In the genomic region with DNA sequence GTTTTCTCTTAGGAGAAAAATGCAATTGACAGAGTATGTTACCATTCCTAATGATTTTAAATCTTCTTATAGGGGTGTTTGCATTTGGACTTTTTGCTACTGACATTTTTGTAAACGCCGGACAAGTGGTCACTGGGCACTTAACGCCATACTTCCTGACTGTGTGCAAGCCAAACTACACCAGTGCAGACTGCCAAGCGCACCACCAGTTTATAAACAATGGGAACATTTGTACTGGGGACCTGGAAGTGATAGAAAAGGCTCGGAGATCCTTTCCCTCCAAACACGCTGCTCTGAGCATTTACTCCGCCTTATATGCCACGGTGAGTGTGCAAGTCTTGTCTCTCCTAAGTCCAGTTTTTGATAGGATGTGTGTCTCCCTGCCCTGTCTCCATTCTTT, we compare ENCODE assay signal across 28 cellular contexts.
"Had no signal": no experiment of that assay in that cellular context is flagged by ENCODE, and none has a peak within 500 bp of the region (broad histone marks: within the 10 kb centered on the region; RNA-seq: fewer than 3 reads in every experiment).

No MANE protein-coding gene starts in this region.

- H3K4me3 Mint-ChIP-seq: naive B cell; naive thymus-derived CD8-positive, alpha-beta T cell; natural killer cell treated with Interleukin-12 subunit alpha and Interleukin-12 subunit beta and Interleukin-15 and Interleukin-18, amount 100 ng/mL, for 72 hours; nephron progenitor cell; neural crest cell; stimulated activated effector memory CD8-positive, alpha-beta T cell treated with anti-CD3 and anti-CD28 coated beads, Interleukin-12 subunit alpha, Interleukin-12 subunit beta, amount 100 ng/mL, for 72 hours; stimulated activated naive B cell treated with anti-CD40 and anti-IgM and Interleukin-4, amounts not matched to agents 10 μg/mL and 1 μg/mL and 100 μg/mL, for 72 hours; stimulated activated naive CD8-positive, alpha-beta T cell treated with anti-CD3 and anti-CD28 coated beads, Interleukin-15, Interleukin-2, amounts not matched to agents 100 ng/mL and 50 ng/mL, for 24 hours; type B pancreatic cell had no signal

- H3K36me3 Mint-ChIP-seq: naive B cell; naive thymus-derived CD8-positive, alpha-beta T cell; natural killer cell treated with Interleukin-12 subunit alpha and Interleukin-12 subunit beta and Interleukin-15 and Interleukin-18, amount 100 ng/mL, for 72 hours; stimulated activated effector memory CD8-positive, alpha-beta T cell treated with anti-CD3 and anti-CD28 coated beads, Interleukin-12 subunit alpha, Interleukin-12 subunit beta, amount 100 ng/mL, for 72 hours; stimulated activated naive B cell treated with anti-CD40 and anti-IgM and Interleukin-4, amounts not matched to agents 10 μg/mL and 1 μg/mL and 100 μg/mL, for 72 hours; type B pancreatic cell had no signal

- H3K27ac Mint-ChIP-seq: naive B cell; naive thymus-derived CD8-positive, alpha-beta T cell; natural killer cell treated with Interleukin-12 subunit alpha and Interleukin-12 subunit beta and Interleukin-15 and Interleukin-18, amount 100 ng/mL, for 72 hours; nephron progenitor cell; stimulated activated effector memory CD8-positive, alpha-beta T cell treated with anti-CD3 and anti-CD28 coated beads, Interleukin-12 subunit alpha, Interleukin-12 subunit beta, amount 100 ng/mL, for 72 hours; stimulated activated naive B cell treated with anti-CD40 and anti-IgM and Interleukin-4, amounts not matched to agents 10 μg/mL and 1 μg/mL and 100 μg/mL, for 72 hours; stimulated activated naive CD8-positive, alpha-beta T cell treated with anti-CD3 and anti-CD28 coated beads, Interleukin-15, Interleukin-2, amounts not matched to agents 100 ng/mL and 50 ng/mL, for 24 hours; type B pancreatic cell had no signal

- H3K9me3 ChIP-seq: neutrophil, pancreas, prostate gland, right lobe of liver, sigmoid colon, stomach, suprapubic skin, testis, tibial artery, transverse colon, upper lobe of right lung, uterus had no signal

- H3K27ac ChIP-seq: neutrophil, pancreas, prostate gland, right lobe of liver, sigmoid colon, stomach, suprapubic skin, testis, tibial artery, transverse colon, upper lobe of right lung, uterus had no signal

- H3K4me1 ChIP-seq: pancreas, prostate gland, testis, tibial artery, transverse colon, upper lobe of right lung, uterus had no signal

- DNase-seq: naive B cell; naive thymus-derived CD8-positive, alpha-beta T cell; nephron progenitor cell; pancreas; right cardiac atrium; right lobe of liver; sigmoid colon; small intestine; stimulated activated CD4-positive, alpha-beta T cell treated with anti-CD3 and anti-CD28 coated beads, Interleukin-15, amount 100 ng/mL, for 24 hours; stimulated activated CD4-positive, alpha-beta T cell treated with anti-CD3 and anti-CD28 coated beads, Interleukin-2, amount 100 ng/mL, for 24 hours; stimulated activated CD4-positive, alpha-beta T cell treated with anti-CD3 and anti-CD28 coated beads, Interleukin-2, amount 100 ng/mL, for 48 hours; stimulated activated CD4-positive, alpha-beta T cell treated with anti-CD3 and anti-CD28 coated beads, Interleukin-4, amount 100 ng/mL, for 24 hours; stimulated activated naive B cell treated with anti-CD40 and anti-IgM and Interleukin-4, amounts not matched to agents 10 μg/mL and 1 μg/mL and 100 μg/mL, for 72 hours; stimulated activated naive CD4-positive, alpha-beta T cell treated with Interleukin-2 at 50 U/mL for 16 hours; stomach; testis; tibial artery; transverse colon; upper lobe of right lung; uterus had no signal

- H3K9me3 Mint-ChIP-seq: naive B cell; naive thymus-derived CD8-positive, alpha-beta T cell; natural killer cell treated with Interleukin-12 subunit alpha and Interleukin-12 subunit beta and Interleukin-15 and Interleukin-18, amount 100 ng/mL, for 72 hours; nephron progenitor cell; neural crest cell; stimulated activated effector memory CD8-positive, alpha-beta T cell treated with anti-CD3 and anti-CD28 coated beads, Interleukin-12 subunit alpha, Interleukin-12 subunit beta, amount 100 ng/mL, for 72 hours; stimulated activated naive B cell treated with anti-CD40 and anti-IgM and Interleukin-4, amounts not matched to agents 10 μg/mL and 1 μg/mL and 100 μg/mL, for 72 hours; stimulated activated naive CD8-positive, alpha-beta T cell treated with anti-CD3 and anti-CD28 coated beads, Interleukin-15, Interleukin-2, amounts not matched to agents 100 ng/mL and 50 ng/mL, for 24 hours; type B pancreatic cell had no signal

- H3K36me3 ChIP-seq: neutrophil, pancreas, prostate gland, right lobe of liver, sigmoid colon, stomach, suprapubic skin, tibial artery, transverse colon, upper lobe of right lung, uterus had no signal

- H3K4me1 Mint-ChIP-seq: naive B cell; naive thymus-derived CD8-positive, alpha-beta T cell; nephron progenitor cell; neural crest cell; stimulated activated effector memory CD8-positive, alpha-beta T cell treated with anti-CD3 and anti-CD28 coated beads, Interleukin-12 subunit alpha, Interleukin-12 subunit beta, amount 100 ng/mL, for 72 hours; stimulated activated naive B cell treated with anti-CD40 and anti-IgM and Interleukin-4, amounts not matched to agents 10 μg/mL and 1 μg/mL and 100 μg/mL, for 72 hours had no signal

- H3K27me3 ChIP-seq: pancreas, right lobe of liver, sigmoid colon, stomach, suprapubic skin, testis, transverse colon, upper lobe of right lung, uterus had no signal

- H3K4me3 ChIP-seq: pancreas, prostate gland, right lobe of liver, sigmoid colon, stomach, suprapubic skin, testis, tibial artery, transverse colon, upper lobe of right lung, uterus had no signal
